13 cellular contexts compared by ENCODE assay signal in genomic region chr10:85544956-85545355, GRCh38.
"Had no signal": no experiment of that assay in that cellular context is flagged by ENCODE, and none has a peak within 500 bp of the region (broad histone marks: within the 10 kb centered on the region; RNA-seq: fewer than 3 reads in every experiment).

No MANE protein-coding gene starts in this region.

- ATAC-seq: activated naive CD8-positive, alpha-beta T cell treated with anti-CD3 and anti-CD28 coated beads, Interleukin-2, amount 50 U/mL, for 24 hours; esophagus mucosa; natural killer cell; stimulated activated memory B cell treated with anti-CD40 and anti-IgM and Interleukin-4, amounts not matched to agents 10 μg/mL and 1 μg/mL and 100 μg/mL, for 72 hours had no signal

- H3K4me1 ChIP-seq: uterus had no signal

- H3K4me3 ChIP-seq: lung, uterus had no signal

- H3K27me3 ChIP-seq: neutrophil had no signal

- H3K27ac ChIP-seq: neutrophil, uterus had no signal

- DNase-seq: activated CD4-positive, alpha-beta T cell treated with anti-CD3 and anti-CD28 coated beads for 1 hour; activated CD4-positive, alpha-beta T cell treated with anti-CD3 and anti-CD28 coated beads, Interleukin-2, amount 50 U/mL, for 4 hours; activated naive CD4-positive, alpha-beta T cell; activated naive CD8-positive, alpha-beta T cell treated with anti-CD3 and anti-CD28 coated beads, Interleukin-2, amount 50 U/mL, for 24 hours; activated T-cell treated with anti-CD3 and anti-CD28 coated beads for 4 hours; aorta; natural killer cell; stimulated activated CD4-positive, alpha-beta T cell treated with anti-CD3 and anti-CD28 coated beads, Interleukin-2, amount 100 ng/mL, for 48 hours; uterus had no signal

- H3K9me3 ChIP-seq: neutrophil, uterus had no signal

- H3K36me3 ChIP-seq: neutrophil, uterus had no signal
